Comparison of ENCODE assay signal across 1 cellular context in the genomic region with DNA sequence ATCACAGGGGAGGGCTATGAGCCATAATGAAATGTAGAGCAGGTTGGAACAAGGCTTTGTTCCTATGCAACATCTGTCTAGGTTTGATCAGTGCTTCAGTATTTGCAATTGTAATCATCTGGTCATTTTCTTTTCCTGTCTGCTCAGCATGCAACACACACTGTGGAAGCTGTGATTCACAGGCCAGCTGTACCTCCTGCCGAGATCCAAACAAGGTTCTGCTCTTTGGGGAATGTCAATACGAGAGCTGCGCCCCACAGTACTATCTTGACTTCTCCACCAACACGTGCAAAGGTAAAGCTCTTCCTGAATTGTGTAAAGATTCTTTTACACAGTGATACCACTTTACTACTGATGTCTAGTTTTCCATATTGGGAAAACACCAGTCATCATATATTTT.
TF ChIP-seq lines count a peak whose summit lies in the region.

No MANE protein-coding gene starts in this region.

TF ChIP-seq in WTC11, 78 proteins besides CTCF, POLR2A, EP300 and RAD21 (continued from another document):
- no peak for TF ChIP-seq ATF3 (CRISPR knock-in tag; conservative IDR thresholded peaks at IDR 0.05)
- no peak for TF ChIP-seq RORB (CRISPR knock-in tag; IDR thresholded peaks at IDR 0.05)
- peak; percentile 79; the same call in 1 of the 2 replicates for TF ChIP-seq FOXK1 (CRISPR knock-in tag; IDR thresholded peaks at IDR 0.05)
- no peak for TF ChIP-seq ZNF232 (CRISPR knock-in tag; IDR thresholded peaks at IDR 0.05)
- TF ChIP-seq, protein P1, sequence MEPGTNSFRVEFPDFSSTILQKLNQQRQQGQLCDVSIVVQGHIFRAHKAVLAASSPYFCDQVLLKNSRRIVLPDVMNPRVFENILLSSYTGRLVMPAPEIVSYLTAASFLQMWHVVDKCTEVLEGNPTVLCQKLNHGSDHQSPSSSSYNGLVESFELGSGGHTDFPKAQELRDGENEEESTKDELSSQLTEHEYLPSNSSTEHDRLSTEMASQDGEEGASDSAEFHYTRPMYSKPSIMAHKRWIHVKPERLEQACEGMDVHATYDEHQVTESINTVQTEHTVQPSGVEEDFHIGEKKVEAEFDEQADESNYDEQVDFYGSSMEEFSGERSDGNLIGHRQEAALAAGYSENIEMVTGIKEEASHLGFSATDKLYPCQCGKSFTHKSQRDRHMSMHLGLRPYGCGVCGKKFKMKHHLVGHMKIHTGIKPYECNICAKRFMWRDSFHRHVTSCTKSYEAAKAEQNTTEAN (CRISPR knock-in tag; IDR thresholded peaks at IDR 0.05): peak; percentile 33; the same call in 1 of the 2 replicates
- peak; percentile 30; the same call in 1 of the 2 replicates for TF ChIP-seq TEAD1 (CRISPR knock-in tag; IDR thresholded peaks at IDR 0.05)
- TF ChIP-seq ATF6 (CRISPR knock-in tag; IDR thresholded peaks at IDR 0.05): no peak
- TF ChIP-seq SMAD4 (CRISPR knock-in tag; IDR thresholded peaks at IDR 0.05): no peak
- TF ChIP-seq PRDM15 (CRISPR knock-in tag; IDR thresholded peaks at IDR 0.05): no peak
- no peak for TF ChIP-seq JUN (CRISPR knock-in tag; IDR thresholded peaks at IDR 0.05)
- no peak for TF ChIP-seq SOX15 (CRISPR knock-in tag; IDR thresholded peaks at IDR 0.05)
- no peak for TF ChIP-seq ZNF396 (CRISPR knock-in tag; IDR thresholded peaks at IDR 0.05; ENCODE audit: borderline replicate concordance)
- no peak for TF ChIP-seq ZNF263 (CRISPR knock-in tag; IDR thresholded peaks at IDR 0.05; ENCODE audit: low read depth)
